Comparison of ENCODE assay signal across 8 cellular contexts in genomic region chr12:121918679-121919038, GRCh38. TPM values are rescaled to one million over a fixed set of nuclear protein-coding genes. Genes with fewer than 3 reads are reported as not detected.
DNase-seq lines count a peak whose midpoint lies in the region; ATAC-seq and TF ChIP-seq lines count a peak whose summit lies in the region.

No MANE protein-coding gene starts in this region.

- H3K27ac ChIP-seq in esophagus squamous epithelium = peak overlapping the region in 3 of 4 donors; percentile 15 to 56 (median 48)

- ATAC-seq in activated CD8-positive, alpha-beta T cell treated with anti-CD3 and anti-CD28 coated beads for 36 hours = no peak
- ATAC-seq in activated CD8-positive, alpha-beta T cell treated with anti-CD3 and anti-CD28 coated beads, Interleukin-2, amount 10 ng/mL, durations not matched to agents 7 days and 5 days = no peak
- peak; percentile 25 for ATAC-seq in stimulated activated effector memory CD8-positive, alpha-beta T cell treated with anti-CD3 and anti-CD28 coated beads, Interleukin-12 subunit alpha, Interleukin-12 subunit beta, amount 100 ng/mL, for 72 hours

- H4K20me1 ChIP-seq in Loucy (ENCODE audit: insufficient read depth, low read length, poor library complexity, severe bottlenecking) = no peaks in the 10 kb centered on the region

- WGBS in esophagus squamous epithelium, 2 donors = 47 to 49% methylated on average over 9 to 11 of the region's 22 CpGs

- H3K4me1 ChIP-seq in Loucy (ENCODE audit: insufficient read depth, low read length, poor library complexity, severe bottlenecking) (no peaks in the 10 kb centered on the region), esophagus squamous epithelium (peaks cover 3 to 15% (median 3%) of the 10 kb centered on the region in 3 donors)

- intact Hi-C loops in activated CD8-positive, alpha-beta T cell treated with anti-CD3 and anti-CD28 coated beads for 36 hours (cut with micrococcal nuclease) = no loop called here
- intact Hi-C loops in esophagus squamous epithelium (cut with DNase I) = loop anchor here (10.0 kb wide), 1 partner anchor 106 kb away; the partner anchor contains the start of gene BCL7A

- no peaks in the 10 kb centered on the region for H3K27me3 Mint-ChIP-seq in activated CD8-positive, alpha-beta T cell treated with anti-CD3 and anti-CD28 coated beads for 36 hours
- no peaks in the 10 kb centered on the region for H3K27me3 Mint-ChIP-seq in activated CD8-positive, alpha-beta T cell treated with anti-CD3 and anti-CD28 coated beads, Interleukin-2, amount 10 ng/mL, durations not matched to agents 7 days and 5 days (ENCODE audit: low read depth)

- CTCF ChIA-PET in activated CD8-positive, alpha-beta T cell treated with anti-CD3 and anti-CD28 coated beads for 36 hours (lab: Charles Lee) = interaction anchor here (0.6 to 4.0 kb wide), 22 partner anchors 9 to 302 kb away, joined by 3 to 21 read pairs (median 3); partner anchors contain the start of genes BCL7A, PSMD9 and RHOF
- CTCF ChIA-PET in activated CD8-positive, alpha-beta T cell treated with anti-CD3 and anti-CD28 coated beads, Interleukin-2, amount 10 ng/mL, durations not matched to agents 7 days and 5 days (lab: Charles Lee) = interaction anchor here (0.6 to 2.9 kb wide), 30 partner anchors 8 to 420 kb away, joined by 3 to 11 read pairs (median 3); partner anchors contain the start of gene PSMD9

- no peaks in the 10 kb centered on the region for H3K9me3 Mint-ChIP-seq in activated CD8-positive, alpha-beta T cell treated with anti-CD3 and anti-CD28 coated beads for 36 hours
- H3K9me3 Mint-ChIP-seq in activated CD8-positive, alpha-beta T cell treated with anti-CD3 and anti-CD28 coated beads, Interleukin-2, amount 10 ng/mL, durations not matched to agents 7 days and 5 days (ENCODE audit: insufficient read depth) = no peaks in the 10 kb centered on the region
- no peaks in the 10 kb centered on the region for H3K9me3 Mint-ChIP-seq in stimulated activated effector memory CD8-positive, alpha-beta T cell treated with anti-CD3 and anti-CD28 coated beads, Interleukin-12 subunit alpha, Interleukin-12 subunit beta, amount 100 ng/mL, for 72 hours

- H3K9ac ChIP-seq in Loucy (ENCODE audit: low read depth, low read length, poor library complexity, severe bottlenecking) = no peak overlapping the region

- no peak overlapping the region for H2AFZ ChIP-seq in Loucy (ENCODE audit: low read length)

- no peak overlapping the region for H3K27ac Mint-ChIP-seq in activated CD8-positive, alpha-beta T cell treated with anti-CD3 and anti-CD28 coated beads for 36 hours
- no peak overlapping the region for H3K27ac Mint-ChIP-seq in activated CD8-positive, alpha-beta T cell treated with anti-CD3 and anti-CD28 coated beads, Interleukin-2, amount 10 ng/mL, durations not matched to agents 7 days and 5 days
- H3K27ac Mint-ChIP-seq in stimulated activated effector memory CD8-positive, alpha-beta T cell treated with anti-CD3 and anti-CD28 coated beads, Interleukin-12 subunit alpha, Interleukin-12 subunit beta, amount 100 ng/mL, for 72 hours = peak overlapping the region; percentile 91

- POLR2A ChIA-PET in activated CD8-positive, alpha-beta T cell treated with anti-CD3 and anti-CD28 coated beads for 36 hours (lab: Charles Lee) = interaction anchor here (0.7 to 1.4 kb wide), 5 partner anchors 25 to 113 kb away, joined by 3 read pairs; no protein-coding TSS in a partner anchor
- POLR2A ChIA-PET in activated CD8-positive, alpha-beta T cell treated with anti-CD3 and anti-CD28 coated beads, Interleukin-2, amount 10 ng/mL, durations not matched to agents 7 days and 5 days (lab: Charles Lee) = interaction anchor here (0.6 to 1.0 kb wide), 2 partner anchors 24 to 1123 kb away, joined by 3 read pairs; no protein-coding TSS in a partner anchor

- H3K27me3 ChIP-seq in Loucy (ENCODE audit: insufficient read depth, low read length, poor library complexity, severe bottlenecking) (no peaks in the 10 kb centered on the region), esophagus squamous epithelium (no peaks in the 10 kb centered on the region)

- no peak for DNase-seq in activated CD8-positive, alpha-beta T cell treated with anti-CD3 and anti-CD28 coated beads for 36 hours
- DNase-seq in activated CD8-positive, alpha-beta T cell treated with anti-CD3 and anti-CD28 coated beads, Interleukin-2, amount 10 ng/mL, durations not matched to agents 7 days and 5 days = no peak
- DNase-seq in esophagus squamous epithelium (lab: John Stamatoyannopoulos, UW) (no peak), cortex of kidney (lab: John Stamatoyannopoulos, UW) (no peak), T1000 (lab: John Stamatoyannopoulos, UW) (no peak)
- DNase-seq in stimulated activated effector memory CD8-positive, alpha-beta T cell treated with anti-CD3 and anti-CD28 coated beads, Interleukin-12 subunit alpha, Interleukin-12 subunit beta, amount 100 ng/mL, for 72 hours (ENCODE audit: low spot score in 2 of 2) = no peak
- DNase-seq in activated CD4-positive, CD25-positive, alpha-beta regulatory T cell treated with anti-CD3 and anti-CD28 coated beads, Interleukin-2, amount 50 U/mL, for 72 hours = no peak

- no peak for TF ChIP-seq POLR2A in esophagus squamous epithelium (IDR thresholded peaks at IDR 0.05)

- H3K9me3 ChIP-seq in Loucy (ENCODE audit: insufficient read depth, low read depth, low read length) (no peaks in the 10 kb centered on the region), esophagus squamous epithelium (no peaks in the 10 kb centered on the region)

- H3K9me2 ChIP-seq in Loucy (replicated peaks; ENCODE audit: low read depth, low read length) = no peaks in the 10 kb centered on the region

- peaks cover 32% of the 10 kb centered on the region; the same call in 1 of the 2 replicates for H3K36me3 ChIP-seq in Loucy (ENCODE audit: insufficient read depth, low read length)
- H3K36me3 ChIP-seq in esophagus squamous epithelium = peaks cover 3 to 51% (median 4%) of the 10 kb centered on the region in 3 donors

- H3K4me3 Mint-ChIP-seq in activated CD8-positive, alpha-beta T cell treated with anti-CD3 and anti-CD28 coated beads for 36 hours = peak overlapping the region; percentile 76
- H3K4me3 Mint-ChIP-seq in activated CD8-positive, alpha-beta T cell treated with anti-CD3 and anti-CD28 coated beads, Interleukin-2, amount 10 ng/mL, durations not matched to agents 7 days and 5 days = no peak overlapping the region
- peak overlapping the region; percentile 79 for H3K4me3 Mint-ChIP-seq in stimulated activated effector memory CD8-positive, alpha-beta T cell treated with anti-CD3 and anti-CD28 coated beads, Interleukin-12 subunit alpha, Interleukin-12 subunit beta, amount 100 ng/mL, for 72 hours

- H3K4me1 Mint-ChIP-seq in activated CD8-positive, alpha-beta T cell treated with anti-CD3 and anti-CD28 coated beads for 36 hours (ENCODE audit: low read depth) = peaks cover 12% of the 10 kb centered on the region
- peaks cover 20% of the 10 kb centered on the region for H3K4me1 Mint-ChIP-seq in activated CD8-positive, alpha-beta T cell treated with anti-CD3 and anti-CD28 coated beads, Interleukin-2, amount 10 ng/mL, durations not matched to agents 7 days and 5 days (ENCODE audit: low read depth)
- H3K4me1 Mint-ChIP-seq in stimulated activated effector memory CD8-positive, alpha-beta T cell treated with anti-CD3 and anti-CD28 coated beads, Interleukin-12 subunit alpha, Interleukin-12 subunit beta, amount 100 ng/mL, for 72 hours = peaks cover 18% of the 10 kb centered on the region

- H3K4me2 ChIP-seq in Loucy (ENCODE audit: low read depth, low read length, poor library complexity, severe bottlenecking) = peak overlapping the region; percentile 30

- H3K36me3 Mint-ChIP-seq in activated CD8-positive, alpha-beta T cell treated with anti-CD3 and anti-CD28 coated beads for 36 hours (ENCODE audit: low read depth) = peaks cover 18% of the 10 kb centered on the region
- peaks cover 25% of the 10 kb centered on the region for H3K36me3 Mint-ChIP-seq in activated CD8-positive, alpha-beta T cell treated with anti-CD3 and anti-CD28 coated beads, Interleukin-2, amount 10 ng/mL, durations not matched to agents 7 days and 5 days (ENCODE audit: low read depth)
- H3K36me3 Mint-ChIP-seq in stimulated activated effector memory CD8-positive, alpha-beta T cell treated with anti-CD3 and anti-CD28 coated beads, Interleukin-12 subunit alpha, Interleukin-12 subunit beta, amount 100 ng/mL, for 72 hours = peaks cover 50% of the 10 kb centered on the region

- no peaks in the 10 kb centered on the region for H3F3A ChIP-seq in Loucy (ENCODE audit: low read depth)

- H3K4me3 ChIP-seq in Loucy (ENCODE audit: low read length, poor library complexity, severe bottlenecking) (no peak overlapping the region), esophagus squamous epithelium (peak overlapping the region; percentile 7 to 58 (median 37))

- no peaks in the 10 kb centered on the region for H3K79me2 ChIP-seq in Loucy (ENCODE audit: insufficient read depth, low read length)

- no peak for TF ChIP-seq CTCF in activated CD8-positive, alpha-beta T cell treated with anti-CD3 and anti-CD28 coated beads for 36 hours (IDR thresholded peaks at IDR 0.05)
- no peak for TF ChIP-seq CTCF in Loucy (conservative IDR thresholded peaks at IDR 0.05; ENCODE audit: low read length)
- no peak for TF ChIP-seq CTCF in esophagus squamous epithelium (IDR thresholded peaks at IDR 0.05)

RNA-seq across cellular contexts. Expression of gene CFAP251, which starts 0.3 kb away (rescaled TPM):
- total RNA-seq in activated CD8-positive, alpha-beta T cell treated with anti-CD3 and anti-CD28 coated beads for 36 hours = 1 to 10 TPM; 2.0 to 2.9 TPM
- total RNA-seq in activated CD8-positive, alpha-beta T cell treated with anti-CD3 and anti-CD28 coated beads, Interleukin-2, amount 10 ng/mL, durations not matched to agents 7 days and 5 days = under 1 TPM; 0.70 to 0.82 TPM
- 1 to 10 TPM in 3 of 4 donors, under 1 TPM in 1; 0.34 to 2.9 (median 2.2) TPM for total RNA-seq in esophagus squamous epithelium

RNA-seq across cellular contexts. Expression of gene PSMD9, which starts 30.1 kb away (rescaled TPM):
- 10 to 100 TPM; 48.6 to 50.7 TPM for total RNA-seq in activated CD8-positive, alpha-beta T cell treated with anti-CD3 and anti-CD28 coated beads for 36 hours
- total RNA-seq in activated CD8-positive, alpha-beta T cell treated with anti-CD3 and anti-CD28 coated beads, Interleukin-2, amount 10 ng/mL, durations not matched to agents 7 days and 5 days = 10 to 100 TPM; 62.3 to 70.6 TPM
- 100 to 1,000 TPM in 1 of 4 donors, 10 to 100 TPM in 3; 52.1 to 104 (median 71.4) TPM for total RNA-seq in esophagus squamous epithelium

RNA-seq across cellular contexts. Expression of gene HPD, which starts 60.0 kb away (rescaled TPM):
- not detected for total RNA-seq in activated CD8-positive, alpha-beta T cell treated with anti-CD3 and anti-CD28 coated beads for 36 hours
- total RNA-seq in activated CD8-positive, alpha-beta T cell treated with anti-CD3 and anti-CD28 coated beads, Interleukin-2, amount 10 ng/mL, durations not matched to agents 7 days and 5 days = not detected
- 1 to 10 TPM in 1 of 4 donors, not detected in 3; 1.3 TPM for total RNA-seq in esophagus squamous epithelium
